ENCODE assay signal across 38 cellular contexts in the genomic region with DNA sequence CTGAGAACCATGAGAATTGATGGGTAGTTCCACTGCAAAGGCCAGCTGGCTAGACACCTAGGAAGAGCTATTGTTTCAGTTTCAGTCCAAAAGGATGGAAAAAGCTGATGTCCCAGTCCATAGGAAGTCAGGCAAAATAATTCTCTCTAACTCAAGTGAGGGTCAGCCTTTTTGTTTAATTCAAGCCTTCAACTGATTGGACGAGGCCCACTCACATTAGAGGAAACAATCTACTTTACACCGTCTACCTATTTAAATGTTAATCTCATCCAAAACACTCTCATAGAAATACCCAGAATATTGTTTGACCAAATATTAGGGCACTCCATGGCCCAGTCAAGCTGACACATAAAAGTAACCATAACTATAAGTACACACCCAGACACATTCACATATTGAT. TPM values are rescaled to one million over a fixed set of nuclear protein-coding genes. Genes with fewer than 3 reads are reported as not detected.
"Had no signal": no experiment of that assay in that cellular context is flagged by ENCODE, and none has a peak within 500 bp of the region (broad histone marks: within the 10 kb centered on the region; RNA-seq: fewer than 3 reads in every experiment).

No MANE protein-coding gene starts in this region.

- H3K4me3 ChIP-seq: adrenal gland, ascending aorta, body of pancreas, breast epithelium, cardiac muscle cell had no signal

- ATAC-seq: activated naive CD4-positive, alpha-beta T cell treated with anti-CD3 and anti-CD28 coated beads, Interleukin-2, amount 50 U/mL, for 72 hours; activated naive CD8-positive, alpha-beta T cell treated with anti-CD3 and anti-CD28 coated beads, Interleukin-2, amount 50 U/mL, for 24 hours; activated T-cell treated with anti-CD3 and anti-CD28 coated beads, Interleukin-2, amount 50 U/mL, for 4 hours; activated T-cell treated with anti-CD3 and anti-CD28 coated beads, Interleukin-2, amount 50 U/mL, for 72 hours; activated T-helper 17 cell treated with anti-CD3 and anti-CD28 coated beads, Interleukin-2, amount 50 U/mL, for 72 hours; body of pancreas had no signal

- H3K9me3 ChIP-seq: adrenal gland, ascending aorta, body of pancreas, breast epithelium had no signal

- DNase-seq: activated effector memory CD4-positive, alpha-beta T cell treated with anti-CD3 and anti-CD28 coated beads, Interleukin-2, amount 50 U/mL, for 16 hours; activated effector memory CD4-positive, alpha-beta T cell treated with Interleukin-2 at 50 U/mL for 16 hours; activated gamma-delta T cell; activated gamma-delta T cell treated with Interleukin-2 at 50 U/mL for 16 hours; activated naive CD4-positive, alpha-beta T cell; activated naive CD4-positive, alpha-beta T cell treated with anti-CD3 and anti-CD28 coated beads for 36 hours; activated naive CD4-positive, alpha-beta T cell treated with anti-CD3 and anti-CD28 coated beads, Interleukin-2, amount 10 ng/mL, durations not matched to agents 7 days and 5 days; activated naive CD4-positive, alpha-beta T cell treated with anti-CD3 and anti-CD28 coated beads, Interleukin-2, amount 50 U/mL, for 16 hours; activated naive CD4-positive, alpha-beta T cell treated with Interleukin-2 at 50 U/mL for 16 hours; activated naive CD8-positive, alpha-beta T cell treated with anti-CD3 and anti-CD28 coated beads for 36 hours; activated naive CD8-positive, alpha-beta T cell treated with anti-CD3 and anti-CD28 coated beads, Interleukin-2, amount 10 ng/mL, durations not matched to agents 7 days and 5 days; activated naive CD8-positive, alpha-beta T cell treated with anti-CD3 and anti-CD28 coated beads, Interleukin-2, amount 50 U/mL, for 24 hours; activated T-cell treated with anti-CD3 and anti-CD28 coated beads, Interleukin-2, amount 50 U/mL, for 4 hours; activated T-cell treated with anti-CD3 and anti-CD28 coated beads, Interleukin-2, amount 50 U/mL, for 48 hours; activated T-cell treated with anti-CD3 and anti-CD28 coated beads, Interleukin-2, amount 50 U/mL, for 72 hours; adrenal gland; amniotic stem cell; amygdala; anterior cingulate cortex; aorta; body of pancreas; brain microvascular endothelial cell; caudate nucleus; central memory CD4-positive, alpha-beta T cell; cerebellar nuclear complex had no signal

- H3K4me1 ChIP-seq: adrenal gland, ascending aorta, body of pancreas, breast epithelium had no signal

- FAIRE-seq: astrocyte, bronchial epithelial cell had no signal

- H3K27me3 ChIP-seq: ascending aorta, body of pancreas, brain microvascular endothelial cell, breast epithelium, cardiac muscle cell had no signal

- H3K36me3 ChIP-seq: adrenal gland, ascending aorta, brain microvascular endothelial cell, breast epithelium, cardiac muscle cell had no signal

- H3K27ac ChIP-seq: adrenal gland, ascending aorta, body of pancreas, brain microvascular endothelial cell, breast epithelium, cardiac muscle cell had no signal

RNA-seq across cellular contexts. Expression of gene CCL13, which starts 14.4 kb away (rescaled TPM):
- total RNA-seq: activated naive CD4-positive, alpha-beta T cell treated with anti-CD3 and anti-CD28 coated beads for 36 hours; activated naive CD4-positive, alpha-beta T cell treated with anti-CD3 and anti-CD28 coated beads, Interleukin-2, amount 50 U/mL, for 72 hours; activated naive CD8-positive, alpha-beta T cell treated with anti-CD3 and anti-CD28 coated beads for 36 hours; activated naive CD8-positive, alpha-beta T cell treated with anti-CD3 and anti-CD28 coated beads, Interleukin-2, amount 10 ng/mL, durations not matched to agents 7 days and 5 days; activated T-cell treated with anti-CD3 and anti-CD28 coated beads, Interleukin-2, amount 50 U/mL, for 4 hours; activated T-cell treated with anti-CD3 and anti-CD28 coated beads, Interleukin-2, amount 50 U/mL, for 72 hours; activated T-helper 1 cell treated with anti-CD3 and anti-CD28 coated beads, Interleukin-12 subunit alpha, Interleukin-12 subunit beta, Interleukin-2, Interleukin-4 antibody, amounts not matched to agents 30 ng/mL and 10 ng/mL and 1 ng/mL, durations not matched to agents 14 hours and 24 hours and 36 hours; activated T-helper 17 cell treated with anti-CD3 and anti-CD28 coated beads, Interleukin-2, amount 50 U/mL, for 72 hours; activated T-helper 2 cell treated with anti-CD3 and anti-CD28 coated beads, Interferon-gamma antibody, Interleukin-2, Interleukin-4, amounts not matched to agents 10 μg/mL and 5 μg/mL and 100 μg/mL, durations not matched to agents 14 hours and 24 hours and 36 hours; ascending aorta; astrocyte; body of pancreas; bronchial epithelial cell; cardiac muscle cell; chondrocyte had no signal
- polyA plus RNA-seq: cardiac muscle cell had no signal

RNA-seq across cellular contexts. Expression of gene CCL1, which starts 21.1 kb away (rescaled TPM):
- total RNA-seq: activated naive CD4-positive, alpha-beta T cell treated with anti-CD3 and anti-CD28 coated beads for 36 hours; activated naive CD4-positive, alpha-beta T cell treated with anti-CD3 and anti-CD28 coated beads, Interleukin-2, amount 50 U/mL, for 72 hours; activated naive CD8-positive, alpha-beta T cell treated with anti-CD3 and anti-CD28 coated beads for 36 hours; activated naive CD8-positive, alpha-beta T cell treated with anti-CD3 and anti-CD28 coated beads, Interleukin-2, amount 10 ng/mL, durations not matched to agents 7 days and 5 days; activated T-cell treated with anti-CD3 and anti-CD28 coated beads, Interleukin-2, amount 50 U/mL, for 72 hours; adrenal gland; aorta; ascending aorta; astrocyte; body of pancreas; breast epithelium; bronchial epithelial cell; cardiac muscle cell; cardiac septum; cerebellum; chondrocyte had no signal
- polyA plus RNA-seq: adipose tissue, adrenal gland, aorta, cardiac muscle cell had no signal

RNA-seq across cellular contexts. Expression of gene CCL8, which starts 22.7 kb away (rescaled TPM):
- total RNA-seq: activated naive CD4-positive, alpha-beta T cell treated with anti-CD3 and anti-CD28 coated beads for 36 hours; activated naive CD4-positive, alpha-beta T cell treated with anti-CD3 and anti-CD28 coated beads, Interleukin-2, amount 50 U/mL, for 72 hours; activated naive CD8-positive, alpha-beta T cell treated with anti-CD3 and anti-CD28 coated beads for 36 hours; activated naive CD8-positive, alpha-beta T cell treated with anti-CD3 and anti-CD28 coated beads, Interleukin-2, amount 10 ng/mL, durations not matched to agents 7 days and 5 days; activated T-cell treated with anti-CD3 and anti-CD28 coated beads, Interleukin-2, amount 50 U/mL, for 4 hours; activated T-cell treated with anti-CD3 and anti-CD28 coated beads, Interleukin-2, amount 50 U/mL, for 72 hours; activated T-helper 1 cell treated with anti-CD3 and anti-CD28 coated beads, Interleukin-12 subunit alpha, Interleukin-12 subunit beta, Interleukin-2, Interleukin-4 antibody, amounts not matched to agents 30 ng/mL and 10 ng/mL and 1 ng/mL, durations not matched to agents 14 hours and 24 hours and 36 hours; activated T-helper 17 cell treated with anti-CD3 and anti-CD28 coated beads, Interleukin-2, amount 50 U/mL, for 72 hours; activated T-helper 2 cell treated with anti-CD3 and anti-CD28 coated beads, Interferon-gamma antibody, Interleukin-2, Interleukin-4, amounts not matched to agents 10 μg/mL and 5 μg/mL and 100 μg/mL, durations not matched to agents 14 hours and 24 hours and 36 hours; ascending aorta; astrocyte; body of pancreas; bronchial epithelial cell; cardiac muscle cell; chondrocyte had no signal
- polyA plus RNA-seq: cardiac muscle cell had no signal

RNA-seq across cellular contexts. Expression of gene CCL11, which starts 56.4 kb away (rescaled TPM):
- total RNA-seq: activated naive CD4-positive, alpha-beta T cell treated with anti-CD3 and anti-CD28 coated beads for 36 hours; activated naive CD4-positive, alpha-beta T cell treated with anti-CD3 and anti-CD28 coated beads, Interleukin-2, amount 50 U/mL, for 72 hours; activated naive CD8-positive, alpha-beta T cell treated with anti-CD3 and anti-CD28 coated beads for 36 hours; activated naive CD8-positive, alpha-beta T cell treated with anti-CD3 and anti-CD28 coated beads, Interleukin-2, amount 10 ng/mL, durations not matched to agents 7 days and 5 days; activated T-cell treated with anti-CD3 and anti-CD28 coated beads, Interleukin-2, amount 50 U/mL, for 4 hours; activated T-cell treated with anti-CD3 and anti-CD28 coated beads, Interleukin-2, amount 50 U/mL, for 72 hours; activated T-helper 1 cell treated with anti-CD3 and anti-CD28 coated beads, Interleukin-12 subunit alpha, Interleukin-12 subunit beta, Interleukin-2, Interleukin-4 antibody, amounts not matched to agents 30 ng/mL and 10 ng/mL and 1 ng/mL, durations not matched to agents 14 hours and 24 hours and 36 hours; activated T-helper 17 cell treated with anti-CD3 and anti-CD28 coated beads, Interleukin-2, amount 50 U/mL, for 72 hours; activated T-helper 2 cell treated with anti-CD3 and anti-CD28 coated beads, Interferon-gamma antibody, Interleukin-2, Interleukin-4, amounts not matched to agents 10 μg/mL and 5 μg/mL and 100 μg/mL, durations not matched to agents 14 hours and 24 hours and 36 hours; aorta; ascending aorta; astrocyte; body of pancreas; bronchial epithelial cell; cardiac muscle cell; cerebellum; chondrocyte had no signal
- polyA plus RNA-seq: aorta, cardiac muscle cell had no signal
